In the genomic region with DNA sequence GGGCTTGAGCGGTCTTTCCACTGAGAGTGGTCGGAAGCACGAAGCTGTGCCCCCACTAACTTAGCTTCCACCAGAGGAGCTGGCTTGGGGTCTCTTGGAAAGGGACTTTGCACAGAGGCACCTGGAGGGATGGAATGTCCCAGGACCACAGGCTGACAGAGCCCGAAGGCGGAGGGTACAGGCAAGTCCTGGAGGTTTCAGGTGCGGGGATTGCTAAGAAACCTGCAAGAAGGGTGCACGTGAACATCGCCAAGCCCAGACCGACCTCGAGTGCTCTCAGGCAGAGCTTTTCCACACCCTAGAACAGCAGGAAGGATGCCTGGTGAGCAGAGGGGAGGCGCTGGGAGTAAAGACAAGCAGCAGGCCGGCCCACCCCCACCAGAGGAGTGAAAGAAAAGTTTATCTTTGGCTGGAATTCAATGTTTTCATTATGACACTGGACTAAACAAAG, we compare ENCODE assay signal across 1 cellular context.
TF ChIP-seq lines count a peak whose summit lies in the region.

No MANE protein-coding gene starts in this region.

TF ChIP-seq in SK-N-SH, 30 proteins besides CTCF, POLR2A, EP300 and RAD21 (continued from another document):
- TF ChIP-seq TCF12 (IDR thresholded peaks at IDR 0.05) = no peak
- TF ChIP-seq RXRA (IDR thresholded peaks at IDR 0.05; ENCODE audit: borderline replicate concordance, low read depth) = no peak
- no peak for TF ChIP-seq GABPA (IDR thresholded peaks at IDR 0.05; ENCODE audit: low read depth)
- TF ChIP-seq RFX5 (IDR thresholded peaks at IDR 0.05; ENCODE audit: low read length) = no peak
- TF ChIP-seq EZH2phosphoT487 (IDR thresholded peaks at IDR 0.05; ENCODE audit: borderline replicate concordance, low read depth) = no peak
- no peak for TF ChIP-seq YY1 (IDR thresholded peaks at IDR 0.05; ENCODE audit: low read depth)
- no peak for TF ChIP-seq MEF2A (IDR thresholded peaks at IDR 0.05; ENCODE audit: borderline replicate concordance, low read depth)
- TF ChIP-seq RCOR1 (IDR thresholded peaks at IDR 0.05; ENCODE audit: low read length) = no peak
- no peak for TF ChIP-seq TAF1 (IDR thresholded peaks at IDR 0.05; ENCODE audit: borderline replicate concordance, low read depth, low read length)
